13 cellular contexts compared by ENCODE assay signal in the genomic region with DNA sequence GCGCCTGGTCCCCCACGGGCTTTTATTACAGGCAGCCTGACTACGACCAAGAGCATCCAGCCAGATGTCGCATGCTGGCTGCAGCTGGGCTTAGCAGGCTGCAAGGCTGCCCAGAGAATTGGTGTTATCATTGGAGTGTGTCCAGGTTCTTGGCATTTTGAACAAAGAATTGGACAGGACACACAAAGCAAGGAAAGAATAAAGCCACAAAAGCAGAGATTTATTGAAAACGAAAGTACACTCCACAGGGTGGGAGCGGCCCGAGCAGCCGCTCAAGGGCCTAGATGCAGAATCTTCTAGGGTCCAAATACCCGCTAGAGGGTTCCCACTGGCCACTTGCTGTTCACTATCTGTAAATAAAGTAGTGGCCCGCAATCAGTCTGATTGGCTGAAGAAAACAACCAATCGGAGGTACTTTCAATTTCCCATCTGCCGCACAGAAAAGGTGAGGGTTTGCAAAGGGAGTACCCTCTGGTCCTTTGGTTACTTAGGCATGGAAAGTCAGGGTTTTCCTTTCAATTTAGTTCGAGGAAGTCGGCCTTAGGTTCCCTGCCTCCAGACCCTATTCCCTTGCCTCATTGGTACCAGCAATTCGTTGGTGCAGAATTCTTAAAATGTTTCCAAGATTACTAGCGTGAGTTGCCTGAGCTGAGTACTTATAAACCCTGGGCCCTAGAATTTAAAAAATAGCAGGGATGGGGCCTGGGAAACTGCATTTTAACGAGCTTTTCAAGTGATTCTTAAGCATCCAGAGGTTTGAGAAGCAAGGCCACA. TPM values are rescaled to one million over a fixed set of nuclear protein-coding genes. Genes with fewer than 3 reads are reported as not detected.
DNase-seq lines count a peak whose midpoint lies in the region; ATAC-seq and TF ChIP-seq lines count a peak whose summit lies in the region.
"Had no signal": no experiment of that assay in that cellular context is flagged by ENCODE, and none has a peak within 500 bp of the region (broad histone marks: within the 10 kb centered on the region; RNA-seq: fewer than 3 reads in every experiment).

No MANE protein-coding gene starts in this region.

- no peak overlapping the region for H3K27ac ChIP-seq in right atrium auricular region
- H3K27ac ChIP-seq: psoas muscle, RWPE1 had no signal

- in situ Hi-C loops in HAP-1 (cut with MboI; ENCODE audit: low sequenced_read_pairs), result no loop called here

- H3K27me3 Mint-ChIP-seq in WTC11 (ENCODE audit: low read depth), result no peaks in the 10 kb centered on the region

- POLR2A ChIA-PET in WTC11 (lab: Charles Lee), result no interaction called here

- H3K4me3 Mint-ChIP-seq in WTC11, result no peak overlapping the region
- H3K4me3 Mint-ChIP-seq: CD4-positive, CD25-positive, alpha-beta regulatory T cell had no signal

- no peaks in the 10 kb centered on the region for H3K36me3 Mint-ChIP-seq in WTC11
- H3K36me3 Mint-ChIP-seq: CD4-positive, CD25-positive, alpha-beta regulatory T cell had no signal

- no peaks in the 10 kb centered on the region for H3K9me3 Mint-ChIP-seq in WTC11
- H3K9me3 Mint-ChIP-seq: CD4-positive, CD25-positive, alpha-beta regulatory T cell had no signal

- no peaks in the 10 kb centered on the region for H3K36me3 ChIP-seq in HAP-1 (replicated peaks)
- H3K36me3 ChIP-seq in right atrium auricular region, result no peaks in the 10 kb centered on the region

- H3K4me1 ChIP-seq in HAP-1, result no peaks in the 10 kb centered on the region
- H3K4me1 ChIP-seq in right atrium auricular region, result no peaks in the 10 kb centered on the region
- H3K4me1 ChIP-seq: psoas muscle had no signal

- no peak overlapping the region for H3K27ac Mint-ChIP-seq in WTC11
- H3K27ac Mint-ChIP-seq: CD4-positive, CD25-positive, alpha-beta regulatory T cell had no signal

- H3K4me1 Mint-ChIP-seq in WTC11, result no peaks in the 10 kb centered on the region
- H3K4me1 Mint-ChIP-seq: CD4-positive, CD25-positive, alpha-beta regulatory T cell had no signal

- H3K4me3 ChIP-seq in HAP-1 (no peak overlapping the region), right atrium auricular region (peak overlapping the region; percentile 3 to 7)
- H3K4me3 ChIP-seq: psoas muscle had no signal

- H3K9me3 ChIP-seq in HAP-1 (no peaks in the 10 kb centered on the region), right atrium auricular region (no peaks in the 10 kb centered on the region)
- H3K9me3 ChIP-seq: psoas muscle had no signal

- H3K27me3 ChIP-seq in HAP-1 (ENCODE audit: low read depth) (no peaks in the 10 kb centered on the region), right atrium auricular region (no peaks in the 10 kb centered on the region)

- TF ChIP-seq CTCF in WTC11 (IDR thresholded peaks at IDR 0.05) (no peak), right atrium auricular region (IDR thresholded peaks at IDR 0.05) (no peak)

- ATAC-seq in WTC11 (peak; percentile 69), GM18519 (IDR thresholded peaks at IDR 0.05; ENCODE audit: low FRiP score, unreplicated experiment) (no peak), HG02973 (IDR thresholded peaks at IDR 0.05; ENCODE audit: unreplicated experiment) (no peak), HG02588 (IDR thresholded peaks at IDR 0.05; ENCODE audit: unreplicated experiment) (no peak)
- ATAC-seq: psoas muscle had no signal

- peak; percentile 41 for DNase-seq in AG08396 (ENCODE audit: low spot score)
- peak; percentile 53 to 67 for DNase-seq in HAP-1 (ENCODE audit: low spot score in 2 of 2)
- DNase-seq in WTC11 (ENCODE audit: low spot score), result no peak
- DNase-seq in right atrium auricular region (ENCODE audit: low spot score), result no peak
- DNase-seq in midbrain (lab: John Stamatoyannopoulos, UW), result no peak
- DNase-seq: activated CD4-positive, alpha-beta T cell treated with anti-CD3 and anti-CD28 coated beads for 48 hours; activated naive CD4-positive, alpha-beta T cell treated with anti-CD3 and anti-CD28 coated beads, Interleukin-2, amount 50 U/mL, for 16 hours; psoas muscle had no signal

- CTCF ChIA-PET in WTC11 (lab: Charles Lee), result interaction anchor here (0.9 to 2.1 kb wide), 2 partner anchors 29 to 39 kb away, joined by 3 to 6 read pairs; a partner anchor contains a TSS

TF ChIP-seq in WTC11, 78 proteins besides CTCF, POLR2A, EP300 and RAD21 (continues in another document):
- TF ChIP-seq, protein P1, sequence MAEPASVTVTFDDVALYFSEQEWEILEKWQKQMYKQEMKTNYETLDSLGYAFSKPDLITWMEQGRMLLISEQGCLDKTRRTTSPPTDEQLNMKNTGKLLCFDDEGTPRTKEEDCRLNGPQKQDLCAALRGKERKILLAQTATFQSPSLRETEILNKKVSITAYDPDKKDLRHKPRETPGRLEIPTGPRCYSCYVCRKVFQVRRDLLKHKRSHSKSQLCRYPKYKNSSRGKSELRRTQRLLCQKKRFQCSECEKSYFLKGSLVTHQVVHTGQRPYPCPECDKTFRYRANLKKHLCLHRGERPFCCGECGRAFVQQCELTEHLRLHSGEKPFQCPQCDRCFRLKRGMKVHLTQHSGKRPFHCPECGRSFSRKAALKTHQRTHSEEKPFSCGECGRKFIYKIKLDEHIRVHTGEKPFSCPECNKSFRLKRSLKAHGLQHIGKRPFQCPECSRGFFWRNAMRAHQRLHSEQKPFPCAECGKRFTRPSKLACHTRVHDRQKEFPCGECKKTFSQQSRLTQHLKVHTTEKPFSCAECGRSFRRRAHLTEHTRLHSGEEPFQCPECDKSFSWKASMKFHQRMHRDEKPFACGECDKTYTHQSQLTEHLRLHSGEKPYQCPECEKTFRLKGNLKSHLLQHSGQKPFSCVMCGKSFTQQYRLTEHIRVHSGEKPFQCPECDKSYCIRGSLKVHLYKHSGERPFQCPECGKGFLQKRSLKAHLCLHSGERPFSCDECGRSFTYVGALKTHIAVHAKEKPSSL (CRISPR knock-in tag; conservative IDR thresholded peaks at IDR 0.05), result no peak
- TF ChIP-seq KAT7 (CRISPR knock-in tag; IDR thresholded peaks at IDR 0.05; ENCODE audit: borderline replicate concordance) (no peak), JAZF1 (CRISPR knock-in tag; IDR thresholded peaks at IDR 0.05) (no peak), CREB1 (CRISPR knock-in tag; IDR thresholded peaks at IDR 0.05) (no peak), ZNF396 (CRISPR knock-in tag; IDR thresholded peaks at IDR 0.05; ENCODE audit: borderline replicate concordance) (no peak), FOXK1 (CRISPR knock-in tag; IDR thresholded peaks at IDR 0.05) (no peak), SMAD4 (CRISPR knock-in tag; IDR thresholded peaks at IDR 0.05) (no peak), TEAD4 (CRISPR knock-in tag; IDR thresholded peaks at IDR 0.05) (no peak), GRHL2 (CRISPR knock-in tag; IDR thresholded peaks at IDR 0.05; ENCODE audit: insufficient replicate concordance, severe bottlenecking) (no peak)
- TF ChIP-seq, protein P2, sequence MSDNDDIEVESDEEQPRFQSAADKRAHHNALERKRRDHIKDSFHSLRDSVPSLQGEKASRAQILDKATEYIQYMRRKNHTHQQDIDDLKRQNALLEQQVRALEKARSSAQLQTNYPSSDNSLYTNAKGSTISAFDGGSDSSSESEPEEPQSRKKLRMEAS (CRISPR knock-in tag; IDR thresholded peaks at IDR 0.05), result no peak
- TF ChIP-seq, protein P3, sequence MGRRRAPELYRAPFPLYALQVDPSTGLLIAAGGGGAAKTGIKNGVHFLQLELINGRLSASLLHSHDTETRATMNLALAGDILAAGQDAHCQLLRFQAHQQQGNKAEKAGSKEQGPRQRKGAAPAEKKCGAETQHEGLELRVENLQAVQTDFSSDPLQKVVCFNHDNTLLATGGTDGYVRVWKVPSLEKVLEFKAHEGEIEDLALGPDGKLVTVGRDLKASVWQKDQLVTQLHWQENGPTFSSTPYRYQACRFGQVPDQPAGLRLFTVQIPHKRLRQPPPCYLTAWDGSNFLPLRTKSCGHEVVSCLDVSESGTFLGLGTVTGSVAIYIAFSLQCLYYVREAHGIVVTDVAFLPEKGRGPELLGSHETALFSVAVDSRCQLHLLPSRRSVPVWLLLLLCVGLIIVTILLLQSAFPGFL (CRISPR knock-in tag; IDR thresholded peaks at IDR 0.05; ENCODE audit: borderline replicate concordance), result no peak
- TF ChIP-seq, protein P4, sequence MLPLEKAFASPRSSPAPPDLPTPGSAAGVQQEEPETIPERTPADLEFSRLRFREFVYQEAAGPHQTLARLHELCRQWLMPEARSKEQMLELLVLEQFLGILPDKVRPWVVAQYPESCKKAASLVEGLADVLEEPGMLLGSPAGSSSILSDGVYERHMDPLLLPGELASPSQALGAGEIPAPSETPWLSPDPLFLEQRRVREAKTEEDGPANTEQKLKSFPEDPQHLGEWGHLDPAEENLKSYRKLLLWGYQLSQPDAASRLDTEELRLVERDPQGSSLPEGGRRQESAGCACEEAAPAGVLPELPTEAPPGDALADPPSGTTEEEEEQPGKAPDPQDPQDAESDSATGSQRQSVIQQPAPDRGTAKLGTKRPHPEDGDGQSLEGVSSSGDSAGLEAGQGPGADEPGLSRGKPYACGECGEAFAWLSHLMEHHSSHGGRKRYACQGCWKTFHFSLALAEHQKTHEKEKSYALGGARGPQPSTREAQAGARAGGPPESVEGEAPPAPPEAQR (CRISPR knock-in tag; IDR thresholded peaks at IDR 0.05), result no peak
- TF ChIP-seq, protein P5, sequence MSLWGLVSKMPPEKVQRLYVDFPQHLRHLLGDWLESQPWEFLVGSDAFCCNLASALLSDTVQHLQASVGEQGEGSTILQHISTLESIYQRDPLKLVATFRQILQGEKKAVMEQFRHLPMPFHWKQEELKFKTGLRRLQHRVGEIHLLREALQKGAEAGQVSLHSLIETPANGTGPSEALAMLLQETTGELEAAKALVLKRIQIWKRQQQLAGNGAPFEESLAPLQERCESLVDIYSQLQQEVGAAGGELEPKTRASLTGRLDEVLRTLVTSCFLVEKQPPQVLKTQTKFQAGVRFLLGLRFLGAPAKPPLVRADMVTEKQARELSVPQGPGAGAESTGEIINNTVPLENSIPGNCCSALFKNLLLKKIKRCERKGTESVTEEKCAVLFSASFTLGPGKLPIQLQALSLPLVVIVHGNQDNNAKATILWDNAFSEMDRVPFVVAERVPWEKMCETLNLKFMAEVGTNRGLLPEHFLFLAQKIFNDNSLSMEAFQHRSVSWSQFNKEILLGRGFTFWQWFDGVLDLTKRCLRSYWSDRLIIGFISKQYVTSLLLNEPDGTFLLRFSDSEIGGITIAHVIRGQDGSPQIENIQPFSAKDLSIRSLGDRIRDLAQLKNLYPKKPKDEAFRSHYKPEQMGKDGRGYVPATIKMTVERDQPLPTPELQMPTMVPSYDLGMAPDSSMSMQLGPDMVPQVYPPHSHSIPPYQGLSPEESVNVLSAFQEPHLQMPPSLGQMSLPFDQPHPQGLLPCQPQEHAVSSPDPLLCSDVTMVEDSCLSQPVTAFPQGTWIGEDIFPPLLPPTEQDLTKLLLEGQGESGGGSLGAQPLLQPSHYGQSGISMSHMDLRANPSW (CRISPR knock-in tag; conservative IDR thresholded peaks at IDR 0.05; ENCODE audit: low read depth), result no peak

RNA-seq across cellular contexts. Expression of a gene that starts 38.5 kb away (rescaled TPM):
- 13.2 to 13.8 TPM (median 13.7 TPM) in 3 replicates for total RNA-seq in WTC11 (2021)
- total RNA-seq in right atrium auricular region, result 10 to 100 TPM; 11.6 to 13.3 TPM

Comparison
In these comparisons a context has a peak if more than half of its experiments do, and no peak if none do; other contexts are left out.
1. DNase-seq: peak in AG08396 (single experiment) and HAP-1 (2 of 2); none in WTC11 (single experiment), right atrium auricular region (single experiment) and midbrain (single experiment).